Comparison of ENCODE assay signal across 8 cellular contexts in genomic region chr16:88705746-88706287, GRCh38. TPM values are rescaled to one million over a fixed set of nuclear protein-coding genes. Genes with fewer than 3 reads are reported as not detected.
DNase-seq lines count a peak whose midpoint lies in the region; TF ChIP-seq lines count a peak whose summit lies in the region.

No MANE protein-coding gene starts in this region.

- H3K27ac ChIP-seq in effector memory CD4-positive, alpha-beta T cell (ENCODE audit: insufficient read depth, low read length, poor library complexity, severe bottlenecking): peak overlapping the region; percentile 88
- H3K27ac ChIP-seq in muscle layer of colon (ENCODE audit: low read depth, low read length): peak overlapping the region; percentile 36

- peak; percentile 49 for DNase-seq in DMS 273 (lab: John Stamatoyannopoulos, UW; ENCODE audit: unreplicated experiment)
- DNase-seq in DMS 273 treated with DMSO at 0.1 percent for 48 hours (lab: John Stamatoyannopoulos, UW): no peak
- DNase-seq in HFFc6: no peak
- peak; percentile 51 for DNase-seq in OCI-M1 (lab: John Stamatoyannopoulos, UW)
- DNase-seq in effector memory CD4-positive, alpha-beta T cell: no peak
- no peak for DNase-seq in mucosa of gallbladder (ENCODE audit: low spot score)
- no peak for DNase-seq in NCI-H187 treated with DMSO at 0.1 percent for 48 hours (lab: John Stamatoyannopoulos, UW)

- no peaks in the 10 kb centered on the region for H3K9me3 Mint-ChIP-seq in HFFc6

- no peak for TF ChIP-seq CTCF in HFFc6 (IDR thresholded peaks at IDR 0.05)

- peak overlapping the region; percentile 97 for H3K4me3 Mint-ChIP-seq in HFFc6

- H3K9me3 ChIP-seq in effector memory CD4-positive, alpha-beta T cell (ENCODE audit: control insufficient read depth, low read length): no peaks in the 10 kb centered on the region
- no peaks in the 10 kb centered on the region for H3K9me3 ChIP-seq in muscle layer of colon (ENCODE audit: low read length)

- H3K27me3 ChIP-seq in effector memory CD4-positive, alpha-beta T cell (replicated peaks; ENCODE audit: control insufficient read depth, insufficient read depth, low read length, poor library complexity, severe bottlenecking): no peaks in the 10 kb centered on the region
- no peaks in the 10 kb centered on the region for H3K27me3 ChIP-seq in muscle layer of colon (ENCODE audit: control insufficient read depth in 1 of 2, insufficient read depth in 2 of 2, low read length in 2 of 2)

- peak overlapping the region; percentile 70 for H3K9ac ChIP-seq in muscle layer of colon (ENCODE audit: low read length)

- peaks cover 53% of the 10 kb centered on the region for H3K4me1 ChIP-seq in effector memory CD4-positive, alpha-beta T cell (ENCODE audit: control insufficient read depth, insufficient read depth, low read length, poor library complexity, severe bottlenecking)
- peaks cover 20% of the 10 kb centered on the region for H3K4me1 ChIP-seq in muscle layer of colon (ENCODE audit: insufficient read depth, low read length)

- H3K27me3 Mint-ChIP-seq in HFFc6 (ENCODE audit: insufficient read depth): no peaks in the 10 kb centered on the region; the same call in 1 of the 2 replicates

- H3K4me3 ChIP-seq in effector memory CD4-positive, alpha-beta T cell (ENCODE audit: insufficient read depth, low read depth, low read length, poor library complexity, severe bottlenecking): peak overlapping the region; percentile 80
- H3K4me3 ChIP-seq in muscle layer of colon (ENCODE audit: low read depth in 1 of 2, low read length in 2 of 2): peak overlapping the region; percentile 95 to 99

- H3K36me3 Mint-ChIP-seq in HFFc6 (ENCODE audit: low read depth): no peaks in the 10 kb centered on the region

- peak overlapping the region; percentile 86 for H3K27ac Mint-ChIP-seq in HFFc6

- H3K4me1 Mint-ChIP-seq in HFFc6 (ENCODE audit: low read depth): peaks cover 26% of the 10 kb centered on the region

- H3K36me3 ChIP-seq in effector memory CD4-positive, alpha-beta T cell (ENCODE audit: control insufficient read depth, insufficient read depth, low read length): no peaks in the 10 kb centered on the region
- H3K36me3 ChIP-seq in muscle layer of colon (ENCODE audit: insufficient read depth, low read length): no peaks in the 10 kb centered on the region

RNA-seq across cellular contexts. Expression of gene RNF166, which starts 0.4 kb away (rescaled TPM):
- total RNA-seq in HFFc6 (2021; fragmentation: NEBNext Ultra II Directional; extraction: Animal tissue kit (Norgen Biotek cat#: 25700)): 10 to 100 TPM; 10.3 to 18.3 (median 13.2) TPM
- 28.4 TPM for total RNA-seq in mucosa of gallbladder

RNA-seq across cellular contexts. Expression of gene CTU2, which starts 0.5 kb away (rescaled TPM):
- 10 to 100 TPM; 26.2 to 37.0 (median 33.2) TPM for total RNA-seq in HFFc6 (2021; fragmentation: NEBNext Ultra II Directional; extraction: Animal tissue kit (Norgen Biotek cat#: 25700))
- total RNA-seq in mucosa of gallbladder: 15.0 TPM

RNA-seq across cellular contexts. Expression of gene SNAI3, which starts 19.5 kb away (rescaled TPM):
- total RNA-seq in HFFc6 (2021; fragmentation: NEBNext Ultra II Directional; extraction: Animal tissue kit (Norgen Biotek cat#: 25700)): not detected
- total RNA-seq in mucosa of gallbladder: 1.9 TPM

RNA-seq across cellular contexts. Expression of gene MVD, which starts 42.9 kb away (rescaled TPM):
- total RNA-seq in HFFc6 (2021; fragmentation: NEBNext Ultra II Directional; extraction: Animal tissue kit (Norgen Biotek cat#: 25700)): 10 to 100 TPM; 21.1 to 28.0 (median 24.0) TPM
- 126 TPM for total RNA-seq in mucosa of gallbladder

RNA-seq across cellular contexts. Expression of gene CYBA, which starts 55.0 kb away (rescaled TPM):
- 100 to 1,000 TPM in 2 of 6 experiments, 10 to 100 TPM in 4; 29.0 to 228 (median 36.9) TPM for total RNA-seq in HFFc6 (2021; fragmentation: NEBNext Ultra II Directional; extraction: Animal tissue kit (Norgen Biotek cat#: 25700))
- 271 TPM for total RNA-seq in mucosa of gallbladder

Comparison
In these comparisons a context has a peak if more than half of its experiments do, and no peak if none do; other contexts are left out.
1. DNase-seq: peak in DMS 273 (single experiment) and OCI-M1 (single experiment); none in DMS 273 treated with DMSO at 0.1 percent for 48 hours (single experiment), HFFc6 (single experiment), effector memory CD4-positive, alpha-beta T cell (0 of 3), mucosa of gallbladder (single experiment) and NCI-H187 treated with DMSO at 0.1 percent for 48 hours (single experiment).